Comparison of ENCODE assay signal across 31 cellular contexts in the genomic region with DNA sequence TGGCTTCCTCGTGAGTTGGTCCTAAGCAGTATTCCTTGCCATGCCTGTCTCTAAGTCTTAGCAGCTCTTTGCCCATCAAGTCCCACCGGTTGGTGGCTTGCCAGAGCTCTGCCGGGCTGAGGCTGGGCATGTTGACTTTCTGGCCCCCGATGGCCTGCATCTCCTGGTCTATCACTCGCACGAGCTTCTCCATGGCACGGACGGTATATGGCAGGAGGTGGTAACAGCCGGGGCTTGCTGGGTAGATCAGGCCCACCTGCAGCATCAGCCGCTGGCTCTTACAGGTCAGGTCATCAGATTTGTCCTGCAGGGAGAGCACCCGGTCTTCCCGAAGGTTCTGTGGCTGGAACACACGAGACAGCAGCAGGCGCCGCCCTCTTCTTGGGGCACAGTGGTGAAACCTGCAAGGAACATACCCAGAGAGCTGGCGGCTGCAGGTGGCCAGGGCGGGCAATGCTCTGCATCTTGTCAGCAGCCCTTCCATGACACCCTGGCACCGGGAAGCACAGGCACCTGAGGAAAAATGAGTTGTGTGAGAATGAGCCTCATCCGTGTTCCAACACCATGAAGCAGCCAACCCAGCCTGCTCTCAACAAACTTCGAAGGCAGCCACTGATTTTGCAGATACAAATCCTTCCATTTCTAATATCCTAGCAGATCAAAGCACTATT. TPM values are rescaled to one million over a fixed set of nuclear protein-coding genes. Genes with fewer than 3 reads are reported as not detected.
DNase-seq lines count a peak whose midpoint lies in the region; FAIRE-seq and TF ChIP-seq lines count a peak whose summit lies in the region.
"Had no signal": no experiment of that assay in that cellular context is flagged by ENCODE, and none has a peak within 500 bp of the region (broad histone marks: within the 10 kb centered on the region; RNA-seq: fewer than 3 reads in every experiment).

No MANE protein-coding gene starts in this region.

- peaks cover 14% of the 10 kb centered on the region for H3K4me1 Mint-ChIP-seq in type B pancreatic cell (ENCODE audit: unreplicated experiment)

- no peak overlapping the region for H3K4me3 Mint-ChIP-seq in type B pancreatic cell
- H3K4me3 Mint-ChIP-seq: B cell; CD4-positive, alpha-beta T cell; CD8-positive, alpha-beta T cell had no signal

- no peak for TF ChIP-seq CTCF in D721Med (IDR thresholded peaks at IDR 0.05; ENCODE audit: insufficient read depth, missing control alignments)
- TF ChIP-seq CTCF in WERI-Rb-1 (IDR thresholded peaks at IDR 0.05; ENCODE audit: low read depth, low read length) = no peak
- no peak for TF ChIP-seq CTCF in sigmoid colon (IDR thresholded peaks at IDR 0.05)
- no peak for TF ChIP-seq CTCF in type B pancreatic cell (conservative IDR thresholded peaks at IDR 0.05)

- no peak overlapping the region for H3K27ac Mint-ChIP-seq in type B pancreatic cell
- H3K27ac Mint-ChIP-seq: B cell; CD4-positive, alpha-beta T cell; CD8-positive, alpha-beta T cell had no signal

- peaks cover 6% of the 10 kb centered on the region for H3K36me3 Mint-ChIP-seq in type B pancreatic cell

- intact Hi-C loops in posterior vena cava (cut with DNase I) (no loop called here), sigmoid colon (cut with DNase I) (no loop called here)

- H3K4me1 ChIP-seq in sigmoid colon = peaks cover 0 to 11% (median 9%) of the 10 kb centered on the region in 4 donors
- H3K4me1 ChIP-seq: A549, Caco-2 had no signal

- H3K36me3 ChIP-seq in WERI-Rb-1 (peaks cover 18% of the 10 kb centered on the region), sigmoid colon (peaks cover 11 to 36% (median 18%) of the 10 kb centered on the region in 4 donors)

- 94 to 95% methylated on average over 20 of the region's 20 CpGs for whole genome bisulfite sequencing in sigmoid colon, 2 donors

- TF ChIP-seq POLR2A in sigmoid colon (IDR thresholded peaks at IDR 0.05) = no peak

- no peaks in the 10 kb centered on the region for H3K27me3 Mint-ChIP-seq in type B pancreatic cell
- H3K27me3 Mint-ChIP-seq: B cell; CD4-positive, alpha-beta T cell had no signal

- H3K27ac ChIP-seq in WERI-Rb-1 = peak overlapping the region; percentile 78
- H3K27ac ChIP-seq in sigmoid colon = no peak overlapping the region
- H3K27ac ChIP-seq: 22Rv1; A549; BLaER1 treated with 17β-estradiol and CSF1 and Interleukin-3, amounts not matched to agents 10 nM and 100 nM; C4-2B had no signal

- DNase-seq in D721Med (ENCODE audit: insufficient read length, low spot score) = peak; percentile 7
- no peak for DNase-seq in WERI-Rb-1
- peak; percentile 70 for DNase-seq in posterior vena cava (ENCODE audit: low spot score)
- peak; percentile 61 for DNase-seq in sigmoid colon
- no peak for DNase-seq in activated CD4-positive, alpha-beta T cell treated with anti-CD3 and anti-CD28 coated beads, Interleukin-2, amount 50 U/mL, for 48 hours
- DNase-seq in type B pancreatic cell (ENCODE audit: extremely low spot score, unreplicated experiment) = no peak
- no peak for DNase-seq in RCC 7860 (ENCODE audit: low spot score)
- no peak for DNase-seq in SW480 (ENCODE audit: low spot score)
- DNase-seq: AML-193; Caco-2; Calu3; CD4-positive, alpha-beta T cell; CD8-positive, alpha-beta T cell; DMS 273 treated with DMSO at 0.1 percent for 48 hours; DMS153; DMS53; DMS79; DND-41; EL; GDM1 had no signal

- H3K27me3 ChIP-seq in WERI-Rb-1 (ENCODE audit: insufficient read depth, low read depth, severe bottlenecking) (no peaks in the 10 kb centered on the region), sigmoid colon (no peaks in the 10 kb centered on the region)
- H3K27me3 ChIP-seq: BLaER1 treated with 17β-estradiol and CSF1 and Interleukin-3, amounts not matched to agents 10 nM and 100 nM had no signal

- no peaks in the 10 kb centered on the region for H3K9me3 Mint-ChIP-seq in type B pancreatic cell
- H3K9me3 Mint-ChIP-seq: CD4-positive, alpha-beta T cell; CD8-positive, alpha-beta T cell had no signal

- no peak for TF ChIP-seq EP300 in sigmoid colon (IDR thresholded peaks at IDR 0.05)

- H3K4me3 ChIP-seq in WERI-Rb-1 (ENCODE audit: low read depth, low read length) = no peak overlapping the region
- no peak overlapping the region for H3K4me3 ChIP-seq in sigmoid colon
- H3K4me3 ChIP-seq: A549; BLaER1 treated with 17β-estradiol and CSF1 and Interleukin-3, amounts not matched to agents 10 nM and 100 nM had no signal

- no peaks in the 10 kb centered on the region for H3K9me3 ChIP-seq in WERI-Rb-1 (ENCODE audit: severe bottlenecking)
- no peaks in the 10 kb centered on the region for H3K9me3 ChIP-seq in sigmoid colon
- H3K9me3 ChIP-seq: A549; BLaER1 treated with 17β-estradiol and CSF1 and Interleukin-3, amounts not matched to agents 10 nM and 100 nM; Caco-2 had no signal

- FAIRE-seq in D721Med (lab: Jason Lieb, UNC) (no peak), RCC 7860 (lab: Jason Lieb, UNC) (no peak)
- FAIRE-seq: A549, GM12891, GM19239 had no signal

RNA-seq across cellular contexts. Expression of gene PARS2, which starts 5.5 kb away (rescaled TPM):
- total RNA-seq in posterior vena cava = 1 to 10 TPM; 2.3 to 2.8 TPM
- 1 to 10 TPM; 3.3 to 5.7 (median 4.9) TPM for total RNA-seq in sigmoid colon
- polyA plus RNA-seq in sigmoid colon = 1 to 10 TPM; 4.9 to 6.0 (median 5.6) TPM
- 9.5 and 10.2 TPM in 2 replicates for total RNA-seq in type B pancreatic cell (ENCODE audit: low replicate concordance)
- total RNA-seq: CD4-positive, alpha-beta T cell; CD8-positive, alpha-beta T cell had no signal

RNA-seq across cellular contexts. Expression of gene TTC22, which starts 42.3 kb away (rescaled TPM):
- under 1 TPM in 1 of 2 donors, not detected in 1; 0.05 TPM for total RNA-seq in posterior vena cava
- 1 to 10 TPM in 2 of 4 donors, under 1 TPM in 2; 0.81 to 1.9 (median 0.95) TPM for total RNA-seq in sigmoid colon
- polyA plus RNA-seq in sigmoid colon = 10 to 100 TPM; 30.4 to 39.1 (median 33.0) TPM
- total RNA-seq in type B pancreatic cell (ENCODE audit: low replicate concordance) = 7.0 and 12.4 TPM in 2 replicates
- total RNA-seq: A172, Daoy, G401 had no signal
- polyA plus RNA-seq: A549, BJ had no signal

RNA-seq across cellular contexts. Expression of gene TTC4, which starts 43.2 kb away (rescaled TPM):
- total RNA-seq in posterior vena cava = 10 to 100 TPM; 13.9 to 16.8 TPM
- 10 to 100 TPM; 12.6 to 33.4 (median 27.2) TPM for total RNA-seq in sigmoid colon
- 10 to 100 TPM in 1 of 3 donors, 1 to 10 TPM in 2; 7.6 to 15.0 (median 9.6) TPM for polyA plus RNA-seq in sigmoid colon
- 21.4 and 25.8 TPM in 2 replicates for total RNA-seq in type B pancreatic cell (ENCODE audit: low replicate concordance)

Comparison
In these comparisons a context has a peak if more than half of its experiments do, and no peak if none do; other contexts are left out.
1. DNase-seq: peak in D721Med (single experiment), posterior vena cava (single experiment) and sigmoid colon (single experiment); none in WERI-Rb-1 (single experiment), activated CD4-positive, alpha-beta T cell treated with anti-CD3 and anti-CD28 coated beads, Interleukin-2, amount 50 U/mL, for 48 hours (0 of 2), type B pancreatic cell (single experiment), RCC 7860 (single experiment) and SW480 (single experiment).